ENCODE assay signal across 1 cellular context in genomic region chr3:11199902-11200678, GRCh38.
TF ChIP-seq lines count a peak whose summit lies in the region.

No MANE protein-coding gene starts in this region.

TF ChIP-seq in H1, 55 proteins besides CTCF, POLR2A, EP300 and RAD21:
- TF ChIP-seq TCF12 (IDR thresholded peaks at IDR 0.05; ENCODE audit: low read depth, low read length) (no peak), RNF2 (IDR thresholded peaks at IDR 0.05; ENCODE audit: borderline replicate concordance, low read depth, low read length, missing control alignments, poor library complexity, severe bottlenecking) (no peak), KDM1A (IDR thresholded peaks at IDR 0.05; ENCODE audit: borderline replicate concordance, low read length) (peak; percentile 39; the same call in 1 of the 2 replicates), TAF1 (IDR thresholded peaks at IDR 0.05; ENCODE audit: low read depth, low read length) (no peak)
